In the genomic region with DNA sequence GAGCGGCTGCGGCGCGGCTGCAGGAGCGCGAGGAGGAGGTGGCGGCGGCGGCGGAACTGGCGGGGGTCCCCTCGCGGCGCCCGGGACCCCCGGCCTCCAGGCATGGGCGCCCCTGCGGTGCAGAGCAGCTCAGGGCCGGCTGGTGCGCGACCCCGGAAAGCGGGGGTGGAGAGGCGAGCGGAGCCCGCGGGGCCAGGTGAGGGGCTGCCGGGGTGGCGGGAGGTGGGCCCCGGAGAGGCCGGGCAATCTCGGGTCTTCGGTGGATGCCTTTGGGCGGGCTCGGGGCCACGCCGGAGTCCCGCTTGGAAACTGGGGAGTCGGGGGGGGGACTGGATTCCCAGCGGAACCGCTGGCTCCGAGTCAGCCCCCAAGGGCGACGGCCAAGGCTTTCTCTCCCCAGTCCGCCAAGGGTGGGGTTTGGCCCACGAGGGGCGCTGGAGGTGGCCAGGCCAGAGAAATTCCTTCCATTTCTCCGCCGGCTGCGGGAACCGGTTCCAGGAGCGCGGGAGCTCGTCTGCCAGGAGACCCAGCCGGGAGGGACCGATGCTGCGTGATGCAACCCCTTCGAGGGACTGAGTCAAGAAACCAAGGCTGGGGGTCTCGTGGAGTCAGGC, we compare ENCODE assay signal across 8 cellular contexts. TPM values are rescaled to one million over a fixed set of nuclear protein-coding genes. Genes with fewer than 3 reads are reported as not detected.
DNase-seq lines count a peak whose midpoint lies in the region; ATAC-seq and TF ChIP-seq lines count a peak whose summit lies in the region.

No MANE protein-coding gene starts in this region.

- H3K36me3 ChIP-seq in BJ (ENCODE audit: control insufficient read depth, insufficient read depth, low read length): no peaks in the 10 kb centered on the region
- H3K36me3 ChIP-seq in ascending aorta: no peaks in the 10 kb centered on the region

- intact Hi-C loops in ascending aorta (cut with DNase I): loop anchor here (1.0 to 10.0 kb wide), 3 partner anchors 14 to 1009 kb away; a partner anchor contains a TSS

- H3K4me3 ChIP-seq in BJ (ENCODE audit: low read depth, low read length) (peak overlapping the region; percentile 87), ascending aorta (peak overlapping the region; percentile 87 to 95)

- peaks cover 8 to 51% of the 10 kb centered on the region in 2 donors for H3K4me1 ChIP-seq in ascending aorta

- peak overlapping the region; percentile 96 to 99 for H3K27ac ChIP-seq in ascending aorta

- peak overlapping the region; percentile 92 for H3K27ac Mint-ChIP-seq in stimulated activated naive B cell treated with anti-CD40 and anti-IgM and Interleukin-4, amounts not matched to agents 10 μg/mL and 1 μg/mL and 100 μg/mL, for 72 hours

- DNase-seq in BJ (ENCODE audit: low read depth) (no peak), ascending aorta (ENCODE audit: low spot score in 2 of 2) (peak in 1 of 2 donors; percentile 90), iris pigment epithelial cell (ENCODE audit: low read depth) (peak; percentile 47), DMS153 (lab: John Stamatoyannopoulos, UW) (no peak)
- no peak for DNase-seq in stimulated activated naive B cell treated with anti-CD40 and anti-IgM and Interleukin-4, amounts not matched to agents 10 μg/mL and 1 μg/mL and 100 μg/mL, for 72 hours

- H3K4me1 Mint-ChIP-seq in stimulated activated naive B cell treated with anti-CD40 and anti-IgM and Interleukin-4, amounts not matched to agents 10 μg/mL and 1 μg/mL and 100 μg/mL, for 72 hours: peaks cover 66 to 90% of the 10 kb centered on the region in 2 donors

- TF ChIP-seq CTCF in BJ (IDR thresholded peaks at IDR 0.05; ENCODE audit: insufficient read depth, low read depth, low read length) (peak; percentile 34), ascending aorta (IDR thresholded peaks at IDR 0.05) (peak in 1 of 3 experiments; percentile 10)

- CTCF ChIA-PET in BJ (lab: Yijun Ruan, JAX): interaction anchor here (0.5 to 24.9 kb wide), 6 partner anchors 8 to 620 kb away, joined by 3 to 974 read pairs (median 11); a partner anchor contains a TSS

- H3K27me3 ChIP-seq in BJ (ENCODE audit: control insufficient read depth, insufficient read depth, low read length) (no peaks in the 10 kb centered on the region), ascending aorta (no peaks in the 10 kb centered on the region)

- peak; percentile 1 for ATAC-seq in HG03066 (IDR thresholded peaks at IDR 0.05; ENCODE audit: low read depth, unreplicated experiment)
- peak in 1 of 2 donors; percentile 13 for ATAC-seq in stimulated activated naive B cell treated with anti-CD40 and anti-IgM and Interleukin-4, amounts not matched to agents 10 μg/mL and 1 μg/mL and 100 μg/mL, for 72 hours (replicated peaks)
- no peak for ATAC-seq in HG02840 (IDR thresholded peaks at IDR 0.05; ENCODE audit: low FRiP score, unreplicated experiment)
- no peak for ATAC-seq in GM21381 (IDR thresholded peaks at IDR 0.05; ENCODE audit: unreplicated experiment)

- POLR2A ChIA-PET in BJ (lab: Charles Lee): no interaction called here

- H3K9me3 ChIP-seq in ascending aorta: no peaks in the 10 kb centered on the region

- no peaks in the 10 kb centered on the region for H3K27me3 Mint-ChIP-seq in stimulated activated naive B cell treated with anti-CD40 and anti-IgM and Interleukin-4, amounts not matched to agents 10 μg/mL and 1 μg/mL and 100 μg/mL, for 72 hours

- H3K36me3 Mint-ChIP-seq in stimulated activated naive B cell treated with anti-CD40 and anti-IgM and Interleukin-4, amounts not matched to agents 10 μg/mL and 1 μg/mL and 100 μg/mL, for 72 hours: peaks cover 3 to 6% of the 10 kb centered on the region in 2 donors

- H3K9me3 Mint-ChIP-seq in stimulated activated naive B cell treated with anti-CD40 and anti-IgM and Interleukin-4, amounts not matched to agents 10 μg/mL and 1 μg/mL and 100 μg/mL, for 72 hours: no peaks in the 10 kb centered on the region

- peak overlapping the region; percentile 85 for H3K4me3 Mint-ChIP-seq in stimulated activated naive B cell treated with anti-CD40 and anti-IgM and Interleukin-4, amounts not matched to agents 10 μg/mL and 1 μg/mL and 100 μg/mL, for 72 hours

RNA-seq across cellular contexts. Expression of a gene that starts 13.9 kb away (rescaled TPM):
- polyA plus RNA-seq in BJ (2011; rRNA removed): 9.8 and 18.6 TPM in 2 replicates
- polyA minus RNA-seq in BJ (2011; rRNA and poly(A)+ RNA removed): 17.9 and 21.8 TPM in 2 replicates
- total RNA-seq in ascending aorta: 722 TPM

RNA-seq across cellular contexts. Expression of a gene that starts 30.6 kb away (rescaled TPM):
- polyA plus RNA-seq in BJ (2011; rRNA removed): 0.96 and 1.3 TPM in 2 replicates
- polyA minus RNA-seq in BJ (2011; rRNA and poly(A)+ RNA removed): 0.38 and 0.46 TPM in 2 replicates
- 32.6 TPM for total RNA-seq in ascending aorta

RNA-seq across cellular contexts. Expression of a gene that starts 32.4 kb away (rescaled TPM):
- polyA plus RNA-seq in BJ (2011; rRNA removed): 115 and 163 TPM in 2 replicates
- 68.6 and 88.6 TPM in 2 replicates for polyA minus RNA-seq in BJ (2011; rRNA and poly(A)+ RNA removed)
- 39.8 TPM for total RNA-seq in ascending aorta

RNA-seq across cellular contexts. Expression of a gene that starts 42.1 kb away (rescaled TPM):
- polyA plus RNA-seq in BJ (2011; rRNA removed): 0.05 TPM in 1 of 2 replicates, not detected in the other
- not detected in 2 replicates for polyA minus RNA-seq in BJ (2011; rRNA and poly(A)+ RNA removed)
- total RNA-seq in ascending aorta: 7.9 TPM
